1 cellular context compared by ENCODE assay signal in the genomic region with DNA sequence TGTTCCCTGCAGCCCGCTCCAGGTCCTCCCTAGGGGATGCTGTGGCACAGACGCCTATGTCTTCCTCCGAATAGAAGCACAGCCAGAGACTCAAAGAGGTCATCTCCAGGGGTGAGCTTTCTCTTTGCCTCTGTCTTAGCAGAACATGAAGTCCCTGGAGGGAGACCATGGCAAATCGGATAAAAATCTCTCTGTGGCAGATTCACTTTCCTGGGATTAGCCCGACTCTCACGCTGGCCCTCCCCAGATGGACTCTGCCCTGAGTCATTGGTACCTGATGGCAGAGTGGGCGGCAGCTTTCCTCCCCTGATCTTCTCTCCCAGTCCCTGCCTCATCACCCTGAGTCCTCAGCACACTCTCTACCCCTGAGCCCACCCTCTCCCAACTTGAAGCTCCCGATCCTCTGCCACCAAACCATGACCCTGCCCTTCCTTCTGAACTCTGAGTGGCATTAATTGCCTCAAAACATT.
A peak's percentile ranks its signal among the peaks of the same experiment; 100 is the strongest.
TF ChIP-seq lines count a peak whose summit lies in the region.

No MANE protein-coding gene starts in this region.

TF ChIP-seq in GM12878, 131 proteins besides CTCF, POLR2A, EP300 and RAD21 (continued from another document):
- TF ChIP-seq, protein P1, sequence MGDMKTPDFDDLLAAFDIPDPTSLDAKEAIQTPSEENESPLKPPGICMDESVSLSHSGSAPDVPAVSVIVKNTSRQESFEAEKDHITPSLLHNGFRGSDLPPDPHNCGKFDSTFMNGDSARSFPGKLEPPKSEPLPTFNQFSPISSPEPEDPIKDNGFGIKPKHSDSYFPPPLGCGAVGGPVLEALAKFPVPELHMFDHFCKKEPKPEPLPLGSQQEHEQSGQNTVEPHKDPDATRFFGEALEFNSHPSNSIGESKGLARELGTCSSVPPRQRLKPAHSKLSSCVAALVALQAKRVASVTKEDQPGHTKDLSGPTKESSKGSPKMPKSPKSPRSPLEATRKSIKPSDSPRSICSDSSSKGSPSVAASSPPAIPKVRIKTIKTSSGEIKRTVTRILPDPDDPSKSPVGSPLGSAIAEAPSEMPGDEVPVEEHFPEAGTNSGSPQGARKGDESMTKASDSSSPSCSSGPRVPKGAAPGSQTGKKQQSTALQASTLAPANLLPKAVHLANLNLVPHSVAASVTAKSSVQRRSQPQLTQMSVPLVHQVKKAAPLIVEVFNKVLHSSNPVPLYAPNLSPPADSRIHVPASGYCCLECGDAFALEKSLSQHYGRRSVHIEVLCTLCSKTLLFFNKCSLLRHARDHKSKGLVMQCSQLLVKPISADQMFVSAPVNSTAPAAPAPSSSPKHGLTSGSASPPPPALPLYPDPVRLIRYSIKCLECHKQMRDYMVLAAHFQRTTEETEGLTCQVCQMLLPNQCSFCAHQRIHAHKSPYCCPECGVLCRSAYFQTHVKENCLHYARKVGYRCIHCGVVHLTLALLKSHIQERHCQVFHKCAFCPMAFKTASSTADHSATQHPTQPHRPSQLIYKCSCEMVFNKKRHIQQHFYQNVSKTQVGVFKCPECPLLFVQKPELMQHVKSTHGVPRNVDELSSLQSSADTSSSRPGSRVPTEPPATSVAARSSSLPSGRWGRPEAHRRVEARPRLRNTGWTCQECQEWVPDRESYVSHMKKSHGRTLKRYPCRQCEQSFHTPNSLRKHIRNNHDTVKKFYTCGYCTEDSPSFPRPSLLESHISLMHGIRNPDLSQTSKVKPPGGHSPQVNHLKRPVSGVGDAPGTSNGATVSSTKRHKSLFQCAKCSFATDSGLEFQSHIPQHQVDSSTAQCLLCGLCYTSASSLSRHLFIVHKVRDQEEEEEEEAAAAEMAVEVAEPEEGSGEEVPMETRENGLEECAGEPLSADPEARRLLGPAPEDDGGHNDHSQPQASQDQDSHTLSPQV (IDR thresholded peaks at IDR 0.05), result no peak
- no peak for TF ChIP-seq MEF2A (IDR thresholded peaks at IDR 0.05; ENCODE audit: insufficient read depth, low read depth, low read length)
- no peak for TF ChIP-seq TBL1XR1 (IDR thresholded peaks at IDR 0.05; ENCODE audit: low read depth, low read length)
- TF ChIP-seq, protein P2, sequence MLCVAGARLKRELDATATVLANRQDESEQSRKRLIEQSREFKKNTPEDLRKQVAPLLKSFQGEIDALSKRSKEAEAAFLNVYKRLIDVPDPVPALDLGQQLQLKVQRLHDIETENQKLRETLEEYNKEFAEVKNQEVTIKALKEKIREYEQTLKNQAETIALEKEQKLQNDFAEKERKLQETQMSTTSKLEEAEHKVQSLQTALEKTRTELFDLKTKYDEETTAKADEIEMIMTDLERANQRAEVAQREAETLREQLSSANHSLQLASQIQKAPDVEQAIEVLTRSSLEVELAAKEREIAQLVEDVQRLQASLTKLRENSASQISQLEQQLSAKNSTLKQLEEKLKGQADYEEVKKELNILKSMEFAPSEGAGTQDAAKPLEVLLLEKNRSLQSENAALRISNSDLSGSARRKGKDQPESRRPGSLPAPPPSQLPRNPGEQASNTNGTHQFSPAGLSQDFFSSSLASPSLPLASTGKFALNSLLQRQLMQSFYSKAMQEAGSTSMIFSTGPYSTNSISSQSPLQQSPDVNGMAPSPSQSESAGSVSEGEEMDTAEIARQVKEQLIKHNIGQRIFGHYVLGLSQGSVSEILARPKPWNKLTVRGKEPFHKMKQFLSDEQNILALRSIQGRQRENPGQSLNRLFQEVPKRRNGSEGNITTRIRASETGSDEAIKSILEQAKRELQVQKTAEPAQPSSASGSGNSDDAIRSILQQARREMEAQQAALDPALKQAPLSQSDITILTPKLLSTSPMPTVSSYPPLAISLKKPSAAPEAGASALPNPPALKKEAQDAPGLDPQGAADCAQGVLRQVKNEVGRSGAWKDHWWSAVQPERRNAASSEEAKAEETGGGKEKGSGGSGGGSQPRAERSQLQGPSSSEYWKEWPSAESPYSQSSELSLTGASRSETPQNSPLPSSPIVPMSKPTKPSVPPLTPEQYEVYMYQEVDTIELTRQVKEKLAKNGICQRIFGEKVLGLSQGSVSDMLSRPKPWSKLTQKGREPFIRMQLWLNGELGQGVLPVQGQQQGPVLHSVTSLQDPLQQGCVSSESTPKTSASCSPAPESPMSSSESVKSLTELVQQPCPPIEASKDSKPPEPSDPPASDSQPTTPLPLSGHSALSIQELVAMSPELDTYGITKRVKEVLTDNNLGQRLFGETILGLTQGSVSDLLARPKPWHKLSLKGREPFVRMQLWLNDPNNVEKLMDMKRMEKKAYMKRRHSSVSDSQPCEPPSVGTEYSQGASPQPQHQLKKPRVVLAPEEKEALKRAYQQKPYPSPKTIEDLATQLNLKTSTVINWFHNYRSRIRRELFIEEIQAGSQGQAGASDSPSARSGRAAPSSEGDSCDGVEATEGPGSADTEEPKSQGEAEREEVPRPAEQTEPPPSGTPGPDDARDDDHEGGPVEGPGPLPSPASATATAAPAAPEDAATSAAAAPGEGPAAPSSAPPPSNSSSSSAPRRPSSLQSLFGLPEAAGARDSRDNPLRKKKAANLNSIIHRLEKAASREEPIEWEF (IDR thresholded peaks at IDR 0.05; ENCODE audit: insufficient replicate concordance, low read depth, low read length), result peak; percentile 28
- peak; percentile 1; the same call in 1 of the 2 replicates for TF ChIP-seq DPF2 (IDR thresholded peaks at IDR 0.05)
- TF ChIP-seq MYB (IDR thresholded peaks at IDR 0.05; ENCODE audit: borderline replicate concordance, low read depth, low read length), result no peak
- peak; percentile 71 for TF ChIP-seq MLLT1 (IDR thresholded peaks at IDR 0.05)
- no peak for TF ChIP-seq ZBTB40 (IDR thresholded peaks at IDR 0.05; ENCODE audit: borderline replicate concordance)
- no peak for TF ChIP-seq SIX5 (IDR thresholded peaks at IDR 0.05; ENCODE audit: low read depth, low read length, severe bottlenecking)
- TF ChIP-seq ESRRA (IDR thresholded peaks at IDR 0.05; ENCODE audit: low read length), result no peak
- TF ChIP-seq ASH2L (IDR thresholded peaks at IDR 0.05; ENCODE audit: borderline replicate concordance, low read depth), result no peak
- no peak for TF ChIP-seq SP1 (IDR thresholded peaks at IDR 0.05; ENCODE audit: low read depth, low read length)
- TF ChIP-seq ZBTB33 (IDR thresholded peaks at IDR 0.05), result no peak
TF ChIP-seq in GM12878: peak in this region for 3.
